Comparison of ENCODE assay signal across 8 cellular contexts in the genomic region with DNA sequence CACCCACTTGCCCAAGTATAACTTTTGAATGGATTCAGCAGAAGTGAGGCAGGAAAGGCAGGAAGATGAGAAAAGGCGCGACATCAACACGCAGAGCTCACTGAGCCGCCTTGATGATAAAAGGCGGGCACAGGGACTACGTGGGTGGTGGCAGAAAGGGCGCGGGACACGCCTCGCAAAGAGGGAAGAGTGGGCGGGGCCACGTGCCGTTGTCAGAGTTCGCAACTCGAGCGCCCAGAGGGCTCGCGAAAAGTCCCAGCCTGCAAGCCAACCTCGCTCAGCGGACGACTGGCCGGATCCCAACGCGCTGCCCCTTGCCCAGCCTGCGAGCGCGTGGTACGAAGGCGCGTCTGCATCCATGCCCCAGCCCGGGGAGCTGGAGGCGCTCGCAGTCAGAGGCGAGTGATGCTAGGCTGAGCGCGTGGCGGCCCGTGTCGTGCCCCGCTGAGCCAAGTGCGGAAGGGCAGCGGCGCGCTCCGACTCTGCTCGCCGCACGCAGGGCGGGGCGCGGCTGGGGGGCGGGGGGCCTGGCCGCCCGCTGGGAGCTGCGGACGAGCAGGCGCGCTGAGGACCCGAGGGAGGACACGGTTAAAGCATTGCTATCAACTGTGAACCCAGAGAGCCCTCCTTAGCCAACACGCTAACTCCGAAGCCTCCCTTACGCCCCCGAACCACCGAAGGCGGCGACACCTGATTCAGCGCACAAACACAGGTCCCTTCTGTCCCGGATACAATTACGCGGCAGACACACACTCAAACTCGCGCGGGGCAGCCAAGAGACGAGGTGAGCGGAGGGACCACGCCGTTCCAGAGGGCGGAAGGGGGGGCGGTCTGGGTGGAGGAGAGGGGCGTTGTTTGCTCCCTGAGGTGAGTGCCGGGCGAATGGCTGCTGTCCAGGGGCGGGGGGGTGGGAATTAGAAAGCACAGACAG. TPM values are rescaled to one million over a fixed set of nuclear protein-coding genes. Genes with fewer than 3 reads are reported as not detected.
DNase-seq lines count a peak whose midpoint lies in the region; ATAC-seq and TF ChIP-seq lines count a peak whose summit lies in the region.

TSS of gene UGT8 (plus strand) at position 617 of the 931 bp plus-strand sequence. CDS start 24,074 bp downstream, outside the sequence.

- peak; percentile 33 for DNase-seq in AG08396 (ENCODE audit: low spot score)
- peak; percentile 81 for DNase-seq in NCI-H748 treated with DMSO at 0.1 percent for 48 hours (lab: John Stamatoyannopoulos, UW)
- DNase-seq in activated naive CD4-positive, alpha-beta T cell treated with anti-CD3 and anti-CD28 coated beads, Interleukin-2, amount 50 U/mL, for 72 hours (ENCODE audit: low spot score in 2 of 2), result peak in 1 of 2 donors; percentile 29
- DNase-seq in left ventricle myocardium inferior, result peak; percentile 18
- DNase-seq in pons (ENCODE audit: low spot score), result peak; percentile 86
- DNase-seq in epidermal melanocyte (ENCODE audit: insufficient read length, low spot score), result no peak

- H3K27ac ChIP-seq in left ventricle myocardium inferior (replicated peaks), result no peak within 1 kb of the TSS

- H3K4me3 ChIP-seq in left ventricle myocardium inferior, result peak within 1 kb of the TSS; percentile 66

- H3K36me3 Mint-ChIP-seq in activated naive CD4-positive, alpha-beta T cell treated with anti-CD3 and anti-CD28 coated beads, Interleukin-2, amount 50 U/mL, for 72 hours, result peaks cover 7 to 8% of the 10 kb centered on the region in 2 donors

- no peaks in the 10 kb centered on the region for H3K9me3 Mint-ChIP-seq in activated naive CD4-positive, alpha-beta T cell treated with anti-CD3 and anti-CD28 coated beads, Interleukin-2, amount 50 U/mL, for 72 hours

- intact Hi-C loops in left ventricle myocardium inferior (cut with micrococcal nuclease), result no loop called here

- ATAC-seq in GM18870 (IDR thresholded peaks at IDR 0.05; ENCODE audit: unreplicated experiment) (peak; percentile 35), HG03175 (IDR thresholded peaks at IDR 0.05; ENCODE audit: unreplicated experiment) (peak; percentile 41)
- peak; percentile 16 to 78 for ATAC-seq in activated naive CD4-positive, alpha-beta T cell treated with anti-CD3 and anti-CD28 coated beads, Interleukin-2, amount 50 U/mL, for 72 hours

- no peak within 1 kb of the TSS for H3K27ac Mint-ChIP-seq in activated naive CD4-positive, alpha-beta T cell treated with anti-CD3 and anti-CD28 coated beads, Interleukin-2, amount 50 U/mL, for 72 hours

- H3K9me3 ChIP-seq in left ventricle myocardium inferior (replicated peaks), result no peaks in the 10 kb centered on the region

- H3K36me3 ChIP-seq in left ventricle myocardium inferior, result no peaks in the 10 kb centered on the region

- TF ChIP-seq CTCF in left ventricle myocardium inferior (IDR thresholded peaks at IDR 0.05; ENCODE audit: borderline replicate concordance), result no peak

- peaks cover 69% of the 10 kb centered on the region for H3K27me3 ChIP-seq in left ventricle myocardium inferior (ENCODE audit: low read depth)

- peaks cover 23% of the 10 kb centered on the region for H3K4me1 ChIP-seq in left ventricle myocardium inferior

RNA-seq across cellular contexts. Expression of gene UGT8, which starts in this region (rescaled TPM):
- under 1 TPM in 1 of 2 donors, not detected in 1; 0.12 TPM for total RNA-seq in activated naive CD4-positive, alpha-beta T cell treated with anti-CD3 and anti-CD28 coated beads, Interleukin-2, amount 50 U/mL, for 72 hours
- not detected for total RNA-seq in left ventricle myocardium inferior

Comparison
In these comparisons a context has a peak if more than half of its experiments do, and no peak if none do; other contexts are left out.
1. Peak in ATAC-seq in activated naive CD4-positive, alpha-beta T cell treated with anti-CD3 and anti-CD28 coated beads, Interleukin-2, amount 50 U/mL, for 72 hours; RNA of the gene not detected or under 1 TPM.
2. Peak in DNase-seq and H3K4me3 ChIP-seq in left ventricle myocardium inferior; RNA of the gene not detected or under 1 TPM.